Comparison of ENCODE assay signal across 8 cellular contexts in genomic region chr19:34667349-34668076, GRCh38. TPM values are rescaled to one million over a fixed set of nuclear protein-coding genes. Genes with fewer than 3 reads are reported as not detected.
DNase-seq lines count a peak whose midpoint lies in the region; ATAC-seq and TF ChIP-seq lines count a peak whose summit lies in the region.

No MANE protein-coding gene starts in this region.

- peak overlapping the region; percentile 19; the same call in 1 of the 2 replicates for H3K4me3 ChIP-seq in GM12865 (ENCODE audit: low read depth, low read length)
- H3K4me3 ChIP-seq in colonic mucosa = peak overlapping the region; percentile 3
- no peak overlapping the region for H3K4me3 ChIP-seq in neural progenitor cell

- peaks cover 2% of the 10 kb centered on the region for H3K36me3 Mint-ChIP-seq in neural progenitor cell

- no peak overlapping the region for H2AFZ ChIP-seq in neural progenitor cell (replicated peaks)

- H3K27me3 Mint-ChIP-seq in neural progenitor cell (ENCODE audit: insufficient read depth, low read depth) = peaks cover 2% of the 10 kb centered on the region

- H3K9me3 ChIP-seq in colonic mucosa (no peaks in the 10 kb centered on the region), neural progenitor cell (ENCODE audit: low read depth) (no peaks in the 10 kb centered on the region)

- H3K4me1 ChIP-seq in colonic mucosa = no peaks in the 10 kb centered on the region
- peaks cover 4% of the 10 kb centered on the region for H3K4me1 ChIP-seq in neural progenitor cell

- intact Hi-C loops in colonic mucosa (cut with DNase I) = no loop called here

- no peaks in the 10 kb centered on the region for H4K20me1 ChIP-seq in neural progenitor cell (ENCODE audit: low read depth)

- H3K36me3 ChIP-seq in colonic mucosa = no peaks in the 10 kb centered on the region
- H3K36me3 ChIP-seq in neural progenitor cell = no peaks in the 10 kb centered on the region

- no peak overlapping the region for H3K27ac Mint-ChIP-seq in neural progenitor cell

- H3K4me1 Mint-ChIP-seq in neural progenitor cell = no peaks in the 10 kb centered on the region

- no peaks in the 10 kb centered on the region for H3K79me2 ChIP-seq in neural progenitor cell (ENCODE audit: low read depth)

- TF ChIP-seq CTCF in GM12865 (IDR thresholded peaks at IDR 0.05; ENCODE audit: insufficient read depth, low read depth, low read length, missing control alignments) (no peak), colonic mucosa (IDR thresholded peaks at IDR 0.05) (no peak), neural progenitor cell (IDR thresholded peaks at IDR 0.05) (no peak)

- peak overlapping the region; percentile 13 for H3K4me2 ChIP-seq in neural progenitor cell

- H3F3A ChIP-seq in neural progenitor cell (ENCODE audit: low read depth) = no peaks in the 10 kb centered on the region

- no peak overlapping the region for H3K4me3 Mint-ChIP-seq in neural progenitor cell

- H3K9me3 Mint-ChIP-seq in neural progenitor cell = peaks cover 2% of the 10 kb centered on the region

- no peak for DNase-seq in GM12865 (ENCODE audit: low read depth)
- peak; percentile 13 for DNase-seq in NCI-H2196 treated with DMSO at 0.1 percent for 48 hours (lab: John Stamatoyannopoulos, UW; ENCODE audit: unreplicated experiment)
- no peak for DNase-seq in colonic mucosa
- no peak for DNase-seq in neural progenitor cell (ENCODE audit: low spot score)
- DNase-seq in stimulated activated CD8-positive, alpha-beta memory T cell treated with anti-CD3 and anti-CD28 coated beads, Interleukin-4, amount 100 ng/mL, for 48 hours = no peak
- no peak for DNase-seq in effector CD8-positive, alpha-beta T cell (lab: John Stamatoyannopoulos, UW)

- ATAC-seq in GM18909 (IDR thresholded peaks at IDR 0.05; ENCODE audit: poor library complexity, unreplicated experiment) = no peak
- no peak for ATAC-seq in HG03442 (IDR thresholded peaks at IDR 0.05; ENCODE audit: unreplicated experiment)

- peak overlapping the region; percentile 19 to 24 for H3K9ac ChIP-seq in colonic mucosa (ENCODE audit: low read depth in 2 of 2, low read length in 2 of 2)
- no peak overlapping the region for H3K9ac ChIP-seq in neural progenitor cell

- H3K27me3 ChIP-seq in colonic mucosa (no peaks in the 10 kb centered on the region), neural progenitor cell (no peaks in the 10 kb centered on the region)

- no peak overlapping the region for H3K27ac ChIP-seq in colonic mucosa
- no peak overlapping the region for H3K27ac ChIP-seq in neural progenitor cell

RNA-seq across cellular contexts. Expression of gene SCGB2B2, which starts 9.4 kb away (rescaled TPM):
- total RNA-seq in colonic mucosa (under 1 TPM; 0.13 to 0.42 TPM), neural progenitor cell (ENCODE audit: low replicate concordance) (0.03 TPM in 1 of 2 replicates, not detected in the other)

RNA-seq across cellular contexts. Expression of gene ZNF302, which starts 10.0 kb away (rescaled TPM):
- total RNA-seq in colonic mucosa = 10 to 100 TPM; 11.8 to 12.6 TPM
- 50.9 and 74.5 TPM in 2 replicates for total RNA-seq in neural progenitor cell (ENCODE audit: low replicate concordance)
